13 cellular contexts compared by ENCODE assay signal in genomic region chr2:165149439-165149838, GRCh38.
A peak's percentile ranks its signal among the peaks of the same experiment; 100 is the strongest.
DNase-seq lines count a peak whose midpoint lies in the region; ATAC-seq lines count a peak whose summit lies in the region.
"Had no signal": no experiment of that assay in that cellular context is flagged by ENCODE, and none has a peak within 500 bp of the region (broad histone marks: within the 10 kb centered on the region; RNA-seq: fewer than 3 reads in every experiment).

No MANE protein-coding gene starts in this region.

- DNase-seq in memory B cell (ENCODE audit: low spot score in 2 of 2) (peak in 1 of 2 donors; percentile 1), T-helper 9 cell (no peak), T1000 (lab: John Stamatoyannopoulos, UW) (no peak), activated gamma-delta T cell (lab: John Stamatoyannopoulos, UW) (no peak)
- DNase-seq: activated CD4-positive, alpha-beta T cell treated with anti-CD3 and anti-CD28 coated beads, Interleukin-2, amount 50 U/mL, for 4 hours; NCI-H226; nucleus accumbens; SJCRH30; stomach had no signal

- H3K27me3 Mint-ChIP-seq in memory B cell = no peaks in the 10 kb centered on the region

- ATAC-seq in GM19025 (IDR thresholded peaks at IDR 0.05; ENCODE audit: low read depth, unreplicated experiment) (peak; percentile 68), GM21619 (IDR thresholded peaks at IDR 0.05; ENCODE audit: unreplicated experiment) (peak; percentile 94), HG03108 (IDR thresholded peaks at IDR 0.05; ENCODE audit: unreplicated experiment) (peak; percentile 86), memory B cell (ENCODE audit: low read depth) (peak; percentile 92)
- ATAC-seq: K562 had no signal

- H3K9me3 Mint-ChIP-seq in memory B cell = no peaks in the 10 kb centered on the region

- H3K4me1 Mint-ChIP-seq in memory B cell = peaks cover 7% of the 10 kb centered on the region

- no peak overlapping the region for H3K27ac Mint-ChIP-seq in memory B cell

- H3K36me3 Mint-ChIP-seq in memory B cell = no peaks in the 10 kb centered on the region

- no peak overlapping the region for H3K4me3 Mint-ChIP-seq in memory B cell
